In the genomic region with DNA sequence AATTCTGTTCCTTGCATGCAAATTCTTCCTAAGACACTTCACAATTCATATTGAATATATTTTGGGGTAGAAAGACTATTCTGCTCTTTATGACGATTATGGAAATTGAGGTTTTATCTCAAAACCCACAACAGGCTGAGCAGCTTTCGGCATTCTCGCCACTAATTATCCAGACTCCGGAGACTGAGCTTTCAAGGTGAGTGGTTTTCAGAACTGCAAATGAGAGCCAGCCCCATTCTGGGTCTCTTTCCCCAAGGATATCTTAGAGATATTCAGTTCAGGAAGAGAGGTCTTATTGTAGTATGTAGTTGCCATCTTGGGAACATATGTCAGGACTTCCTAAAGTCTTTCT, we compare ENCODE assay signal across 17 cellular contexts. TPM values are rescaled to one million over a fixed set of nuclear protein-coding genes. Genes with fewer than 3 reads are reported as not detected.
DNase-seq lines count a peak whose midpoint lies in the region; ATAC-seq and TF ChIP-seq lines count a peak whose summit lies in the region.
"Had no signal": no experiment of that assay in that cellular context is flagged by ENCODE, and none has a peak within 500 bp of the region (broad histone marks: within the 10 kb centered on the region; RNA-seq: fewer than 3 reads in every experiment).

No MANE protein-coding gene starts in this region.

- no peak overlapping the region for H3K4me3 Mint-ChIP-seq in glutamatergic neuron (ENCODE audit: unreplicated experiment)
- H3K4me3 Mint-ChIP-seq: activated B cell treated with CpG ODN at 0.5 μM for 24 hours; activated naive CD4-positive, alpha-beta T cell treated with anti-CD3 and anti-CD28 coated beads, Interleukin-2, amount 50 U/mL, for 24 hours had no signal

- H3K27me3 ChIP-seq in heart left ventricle (no peaks in the 10 kb centered on the region), SJCRH30 (no peaks in the 10 kb centered on the region), skeletal muscle tissue (ENCODE audit: control insufficient read depth in 3 of 3, insufficient read depth in 3 of 3, low read length in 3 of 3) (no peaks in the 10 kb centered on the region)
- H3K27me3 ChIP-seq: left lung had no signal

- no peaks in the 10 kb centered on the region for H3K36me3 Mint-ChIP-seq in glutamatergic neuron (ENCODE audit: unreplicated experiment)

- H3K9me3 ChIP-seq in heart left ventricle, result no peaks in the 10 kb centered on the region
- no peaks in the 10 kb centered on the region for H3K9me3 ChIP-seq in SJCRH30 (replicated peaks)
- no peaks in the 10 kb centered on the region for H3K9me3 ChIP-seq in skeletal muscle tissue (ENCODE audit: control insufficient read depth in 3 of 3, low read length in 3 of 3)
- H3K9me3 ChIP-seq: left lung had no signal

- 90 to 92% (median 91%) methylated on average over 4 of the region's 4 CpGs for WGBS in heart left ventricle, 4 donors

- TF ChIP-seq CTCF in heart left ventricle (IDR thresholded peaks at IDR 0.05) (no peak), glutamatergic neuron (IDR thresholded peaks at IDR 0.05; ENCODE audit: partially characterized antibody, unreplicated experiment) (no peak)

- TF ChIP-seq POLR2A in heart left ventricle (IDR thresholded peaks at IDR 0.05), result no peak

- H3K9ac ChIP-seq in skeletal muscle tissue (ENCODE audit: low read depth in 1 of 3, low read length in 3 of 3), result no peak overlapping the region

- no peak for DNase-seq in heart left ventricle
- no peak for DNase-seq in left ventricle myocardium superior
- DNase-seq in SJCRH30, result no peak
- DNase-seq in glutamatergic neuron, result no peak
- DNase-seq in activated CD4-positive, alpha-beta T cell treated with anti-CD3 and anti-CD28 coated beads, Interleukin-2, amount 50 U/mL, for 1 hour, result no peak
- no peak for DNase-seq in hypothalamus (lab: John Stamatoyannopoulos, UW)
- DNase-seq: activated B cell treated with CpG ODN at 0.5 μM for 24 hours; activated CD8-positive, alpha-beta memory T cell treated with anti-CD3 and anti-CD28 coated beads, Interleukin-2, amount 50 U/mL, for 4 hours; cerebellar nuclear complex; COR-L47; NCI-H1436; stimulated activated naive CD4-positive, alpha-beta T cell treated with Interleukin-2 at 50 U/mL for 16 hours had no signal

- H3K4me1 Mint-ChIP-seq in glutamatergic neuron (ENCODE audit: low read depth, unreplicated experiment), result peaks cover 5% of the 10 kb centered on the region
- H3K4me1 Mint-ChIP-seq: activated naive CD4-positive, alpha-beta T cell treated with anti-CD3 and anti-CD28 coated beads, Interleukin-2, amount 50 U/mL, for 24 hours had no signal

- ATAC-seq in heart left ventricle (no peak), left ventricle myocardium superior (no peak), HG03442 (IDR thresholded peaks at IDR 0.05; ENCODE audit: unreplicated experiment) (no peak)

- H3K4me3 ChIP-seq in heart left ventricle (no peak overlapping the region), SJCRH30 (no peak overlapping the region), skeletal muscle tissue (ENCODE audit: low read length in 3 of 3) (peak overlapping the region in 1 of 3 donors; percentile 10)
- H3K4me3 ChIP-seq: left lung, skin epidermis had no signal

- H3K36me3 ChIP-seq in heart left ventricle, result no peaks in the 10 kb centered on the region
- H3K36me3 ChIP-seq in SJCRH30, result no peaks in the 10 kb centered on the region
- H3K36me3 ChIP-seq in skeletal muscle tissue (ENCODE audit: control insufficient read depth in 3 of 3, insufficient read depth in 3 of 3, low read length in 3 of 3), result no peaks in the 10 kb centered on the region
- H3K36me3 ChIP-seq: left lung had no signal

- peak overlapping the region; percentile 22 to 85 (median 64) for H3K27ac ChIP-seq in heart left ventricle
- H3K27ac ChIP-seq in SJCRH30, result peak overlapping the region; percentile 25
- peak overlapping the region; percentile 83 for H3K27ac ChIP-seq in skeletal muscle tissue (ENCODE audit: low read depth, low read length)

- H3K4me1 ChIP-seq in heart left ventricle (peaks cover 0 to 50% (median 11%) of the 10 kb centered on the region in 12 donors), SJCRH30 (peaks cover 16% of the 10 kb centered on the region), skeletal muscle tissue (ENCODE audit: control insufficient read depth in 3 of 3, insufficient read depth in 3 of 3, low read length in 3 of 3) (peaks cover 21 to 31% (median 29%) of the 10 kb centered on the region in 3 donors)

- peak overlapping the region; percentile 76 for H3K27ac Mint-ChIP-seq in glutamatergic neuron (ENCODE audit: unreplicated experiment)
- H3K27ac Mint-ChIP-seq: activated B cell treated with CpG ODN at 0.5 μM for 24 hours; activated naive CD4-positive, alpha-beta T cell treated with anti-CD3 and anti-CD28 coated beads, Interleukin-2, amount 50 U/mL, for 24 hours had no signal

- no peaks in the 10 kb centered on the region for H3K9me3 Mint-ChIP-seq in glutamatergic neuron (ENCODE audit: unreplicated experiment)
- H3K9me3 Mint-ChIP-seq: activated B cell treated with CpG ODN at 0.5 μM for 24 hours; activated naive CD4-positive, alpha-beta T cell treated with anti-CD3 and anti-CD28 coated beads, Interleukin-2, amount 50 U/mL, for 24 hours had no signal

- intact Hi-C loops in heart left ventricle (cut with DNase I), result no loop called here
- intact Hi-C loops in left ventricle myocardium superior (cut with micrococcal nuclease), result no loop called here

- peaks cover 1% of the 10 kb centered on the region for H3K27me3 Mint-ChIP-seq in glutamatergic neuron (ENCODE audit: unreplicated experiment)
- H3K27me3 Mint-ChIP-seq: activated B cell treated with CpG ODN at 0.5 μM for 24 hours; activated naive CD4-positive, alpha-beta T cell treated with anti-CD3 and anti-CD28 coated beads, Interleukin-2, amount 50 U/mL, for 24 hours had no signal

RNA-seq across cellular contexts. Expression of gene AKIRIN2, which starts 21.7 kb away (rescaled TPM):
- total RNA-seq in heart left ventricle, result 10 to 100 TPM; 15.2 to 54.7 (median 40.7) TPM
- 10 to 100 TPM; 21.8 to 42.0 TPM for polyA plus RNA-seq in heart left ventricle
- total RNA-seq in left ventricle myocardium superior, result 30.7 TPM
- total RNA-seq in SJCRH30 (2014; rRNA removed; shearing (Covaris generic)), result 54.9 and 64.5 TPM in 2 replicates
- total RNA-seq in glutamatergic neuron (ENCODE audit: unreplicated experiment), result 167 TPM
- total RNA-seq in skeletal muscle tissue, result 23.5 TPM

Comparison
In these comparisons a context has a peak if more than half of its experiments do, and no peak if none do; other contexts are left out.
1. H3K27ac ChIP-seq: peak in every context shown above with its lines; median percentile 83 in skeletal muscle tissue; 64 in heart left ventricle; 25 in SJCRH30.